ENCODE assay signal across 1 cellular context in the genomic region with DNA sequence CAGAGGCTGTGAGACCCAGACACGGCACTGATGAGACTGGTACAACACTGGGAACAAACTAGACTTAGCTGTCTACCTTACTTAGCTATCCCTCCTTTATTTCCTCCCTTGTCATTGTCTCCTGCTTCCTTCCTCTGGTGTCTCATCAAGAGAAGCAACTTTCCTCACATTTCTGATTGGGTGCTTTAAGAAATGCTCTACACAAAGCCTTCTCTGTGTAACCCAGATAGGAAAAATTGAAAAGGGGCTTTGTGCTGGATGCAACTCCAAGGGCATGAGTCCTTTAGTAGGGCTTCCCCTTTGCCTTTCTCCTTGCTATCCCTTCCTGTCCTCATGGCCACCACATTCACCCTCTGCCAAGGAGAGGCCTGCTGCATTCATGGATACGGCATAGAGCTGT.
TF ChIP-seq lines count a peak whose summit lies in the region.

No MANE protein-coding gene starts in this region.

TF ChIP-seq in HEK293, 187 proteins besides CTCF, POLR2A, EP300 and RAD21 (continued from another document):
- TF ChIP-seq, protein P1, sequence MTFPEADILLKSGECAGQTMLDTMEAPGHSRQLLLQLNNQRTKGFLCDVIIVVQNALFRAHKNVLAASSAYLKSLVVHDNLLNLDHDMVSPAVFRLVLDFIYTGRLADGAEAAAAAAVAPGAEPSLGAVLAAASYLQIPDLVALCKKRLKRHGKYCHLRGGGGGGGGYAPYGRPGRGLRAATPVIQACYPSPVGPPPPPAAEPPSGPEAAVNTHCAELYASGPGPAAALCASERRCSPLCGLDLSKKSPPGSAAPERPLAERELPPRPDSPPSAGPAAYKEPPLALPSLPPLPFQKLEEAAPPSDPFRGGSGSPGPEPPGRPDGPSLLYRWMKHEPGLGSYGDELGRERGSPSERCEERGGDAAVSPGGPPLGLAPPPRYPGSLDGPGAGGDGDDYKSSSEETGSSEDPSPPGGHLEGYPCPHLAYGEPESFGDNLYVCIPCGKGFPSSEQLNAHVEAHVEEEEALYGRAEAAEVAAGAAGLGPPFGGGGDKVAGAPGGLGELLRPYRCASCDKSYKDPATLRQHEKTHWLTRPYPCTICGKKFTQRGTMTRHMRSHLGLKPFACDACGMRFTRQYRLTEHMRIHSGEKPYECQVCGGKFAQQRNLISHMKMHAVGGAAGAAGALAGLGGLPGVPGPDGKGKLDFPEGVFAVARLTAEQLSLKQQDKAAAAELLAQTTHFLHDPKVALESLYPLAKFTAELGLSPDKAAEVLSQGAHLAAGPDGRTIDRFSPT (tag by site-specific recombination; IDR thresholded peaks at IDR 0.05), result no peak
- TF ChIP-seq REPIN1 (tag by site-specific recombination; IDR thresholded peaks at IDR 0.05; ENCODE audit: low read depth) (no peak), ZNF501 (tag by site-specific recombination; IDR thresholded peaks at IDR 0.05) (no peak), HOXC10 (CRISPR knock-in tag; IDR thresholded peaks at IDR 0.05) (no peak), ZNF658 (tag by site-specific recombination; IDR thresholded peaks at IDR 0.05) (no peak)
- TF ChIP-seq, protein P2, sequence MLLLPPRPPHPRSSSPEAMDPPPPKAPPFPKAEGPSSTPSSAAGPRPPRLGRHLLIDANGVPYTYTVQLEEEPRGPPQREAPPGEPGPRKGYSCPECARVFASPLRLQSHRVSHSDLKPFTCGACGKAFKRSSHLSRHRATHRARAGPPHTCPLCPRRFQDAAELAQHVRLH (tag by site-specific recombination; IDR thresholded peaks at IDR 0.05), result no peak
